In the genomic region with DNA sequence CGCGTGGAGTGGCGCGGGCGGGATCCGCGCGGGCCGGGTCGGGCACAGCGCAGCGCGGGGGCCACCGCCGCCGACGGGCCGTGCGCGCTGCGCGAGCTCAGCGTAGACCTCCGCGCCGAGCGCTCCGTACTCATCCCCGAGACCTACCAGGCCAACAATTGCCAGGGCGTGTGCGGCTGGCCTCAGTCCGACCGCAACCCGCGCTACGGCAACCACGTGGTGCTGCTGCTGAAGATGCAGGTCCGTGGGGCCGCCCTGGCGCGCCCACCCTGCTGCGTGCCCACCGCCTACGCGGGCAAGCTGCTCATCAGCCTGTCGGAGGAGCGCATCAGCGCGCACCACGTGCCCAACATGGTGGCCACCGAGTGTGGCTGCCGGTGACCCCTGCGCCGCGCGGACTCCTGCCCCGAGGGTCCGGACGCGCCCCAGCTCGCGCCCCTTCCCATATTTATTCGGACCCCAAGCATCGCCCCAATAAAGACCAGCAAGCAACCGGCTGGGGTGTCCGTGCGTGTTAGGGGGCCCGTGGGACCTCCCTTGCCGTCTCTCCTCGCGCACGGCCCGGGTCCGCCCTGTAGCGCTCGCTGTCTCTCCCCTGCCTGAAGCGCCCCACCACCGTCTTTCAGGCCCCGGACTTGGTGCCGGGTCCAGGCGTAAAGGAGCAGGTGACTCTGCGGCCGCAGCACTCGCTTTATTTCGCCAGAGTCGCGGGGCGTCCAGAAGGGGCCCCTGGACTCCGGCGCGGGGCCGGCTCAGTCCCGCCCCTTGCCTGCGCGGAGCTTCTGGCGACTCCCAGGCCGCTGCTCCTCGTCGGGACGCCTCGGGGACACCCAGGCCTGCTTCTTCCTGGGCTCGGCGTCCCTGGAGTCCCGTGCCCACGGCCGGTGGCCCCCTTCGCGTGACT, we compare ENCODE assay signal across 12 cellular contexts. TPM values are rescaled to one million over a fixed set of nuclear protein-coding genes. Genes with fewer than 3 reads are reported as not detected.
A peak's percentile ranks its signal among the peaks of the same experiment; 100 is the strongest.
DNase-seq lines count a peak whose midpoint lies in the region; ATAC-seq and TF ChIP-seq lines count a peak whose summit lies in the region.
"Had no signal": no experiment of that assay in that cellular context is flagged by ENCODE, and none has a peak within 500 bp of the region (broad histone marks: within the 10 kb centered on the region; RNA-seq: fewer than 3 reads in every experiment).

No MANE protein-coding gene starts in this region.

- H3K27me3 Mint-ChIP-seq in activated T-cell treated with anti-CD3 and anti-CD28 coated beads, Interleukin-2, amount 50 U/mL, for 24 hours: peaks cover 20% of the 10 kb centered on the region

- no peaks in the 10 kb centered on the region for H3K9me3 ChIP-seq in upper lobe of left lung

- peaks cover 42 to 50% (median 44%) of the 10 kb centered on the region in 4 donors for H3K4me1 ChIP-seq in upper lobe of left lung

- WGBS in upper lobe of left lung, 2 donors: 7 to 13% methylated on average over 6 to 65 of the region's 108 CpGs

- H3K27ac ChIP-seq in upper lobe of left lung: no peak overlapping the region
- H3K27ac ChIP-seq: dorsolateral prefrontal cortex had no signal

- peaks cover 0 to 45% (median 37%) of the 10 kb centered on the region in 4 donors for H3K27me3 ChIP-seq in upper lobe of left lung

- peak overlapping the region in 3 of 4 donors; percentile 10 to 32 (median 27) for H3K4me3 ChIP-seq in upper lobe of left lung

- no peak for TF ChIP-seq CTCF in upper lobe of left lung (IDR thresholded peaks at IDR 0.05)

- TF ChIP-seq EP300 in upper lobe of left lung (IDR thresholded peaks at IDR 0.05): no peak

- DNase-seq in left cardiac atrium (peak; percentile 17), Right ventricle myocardium superior (no peak), left kidney (ENCODE audit: low read depth, low spot score) (peak; percentile 31), upper lobe of left lung (peak in 1 of 2 donors; percentile 85), NCI-H2081 treated with DMSO at 0.1 percent for 48 hours (lab: John Stamatoyannopoulos, UW) (no peak)
- peak; percentile 73 for DNase-seq in activated T-cell treated with anti-CD3 and anti-CD28 coated beads, Interleukin-2, amount 50 U/mL, for 24 hours
- DNase-seq: activated effector memory CD4-positive, alpha-beta T cell treated with anti-CD3 and anti-CD28 coated beads, Interleukin-2, amount 50 U/mL, for 16 hours; dorsolateral prefrontal cortex; NCI-H187 had no signal

- no peak for TF ChIP-seq POLR2A in upper lobe of left lung (IDR thresholded peaks at IDR 0.05)

- H3K4me3 Mint-ChIP-seq in activated T-cell treated with anti-CD3 and anti-CD28 coated beads, Interleukin-2, amount 50 U/mL, for 24 hours: peak overlapping the region; percentile 12

- H3K36me3 Mint-ChIP-seq in activated T-cell treated with anti-CD3 and anti-CD28 coated beads, Interleukin-2, amount 50 U/mL, for 24 hours (ENCODE audit: low read depth): peaks cover 18% of the 10 kb centered on the region

- intact Hi-C loops in left cardiac atrium (cut with DNase I): no loop called here
- intact Hi-C loops in Right ventricle myocardium superior (cut with DNase I): no loop called here

- H3K36me3 ChIP-seq in upper lobe of left lung: peaks cover 10 to 22% (median 22%) of the 10 kb centered on the region in 4 donors

- no peak overlapping the region for H3K27ac Mint-ChIP-seq in activated T-cell treated with anti-CD3 and anti-CD28 coated beads, Interleukin-2, amount 50 U/mL, for 24 hours

- peaks cover 22% of the 10 kb centered on the region for H3K4me1 Mint-ChIP-seq in activated T-cell treated with anti-CD3 and anti-CD28 coated beads, Interleukin-2, amount 50 U/mL, for 24 hours (ENCODE audit: low read depth)

- ATAC-seq in left cardiac atrium: no peak
- ATAC-seq in Right ventricle myocardium superior (ENCODE audit: poor library complexity): no peak
- peak in 1 of 2 donors; percentile 1 for ATAC-seq in upper lobe of left lung (ENCODE audit: low FRiP score in 2 of 2)
- no peak for ATAC-seq in GM18498 (IDR thresholded peaks at IDR 0.05; ENCODE audit: unreplicated experiment)
- ATAC-seq in HG03039 (IDR thresholded peaks at IDR 0.05; ENCODE audit: unreplicated experiment): no peak

- H3K9me3 Mint-ChIP-seq in activated T-cell treated with anti-CD3 and anti-CD28 coated beads, Interleukin-2, amount 50 U/mL, for 24 hours: no peaks in the 10 kb centered on the region

RNA-seq across cellular contexts. Expression of a gene that starts 2.7 kb away (rescaled TPM):
- total RNA-seq in left cardiac atrium (1 to 10 TPM in 1 of 2 donors, under 1 TPM in 1; 0.80 to 1.6 TPM), Right ventricle myocardium superior (0.24 TPM), upper lobe of left lung (1 to 10 TPM; 1.1 to 6.3 (median 3.2) TPM)

RNA-seq across cellular contexts. Expression of a gene that starts 4.4 kb away (rescaled TPM):
- total RNA-seq in left cardiac atrium (under 1 TPM in 1 of 2 donors, not detected in 1; 0.27 TPM), Right ventricle myocardium superior (0.35 TPM), upper lobe of left lung (1 to 10 TPM in 3 of 6 donors, not detected in 3; 1.2 to 3.7 (median 1.7) TPM)
- total RNA-seq: mononuclear cell had no signal

RNA-seq across cellular contexts. Expression of a gene that starts 15.2 kb away (rescaled TPM):
- total RNA-seq in left cardiac atrium: 10 to 100 TPM; 28.8 to 34.4 TPM
- total RNA-seq in Right ventricle myocardium superior: 30.0 TPM
- 100 to 1,000 TPM in 1 of 6 donors, 10 to 100 TPM in 5; 39.8 to 104 (median 70.7) TPM for total RNA-seq in upper lobe of left lung

RNA-seq across cellular contexts. Expression of a gene that starts 15.7 kb away (rescaled TPM):
- total RNA-seq in left cardiac atrium: 10 to 100 TPM; 45.2 to 45.7 TPM
- total RNA-seq in Right ventricle myocardium superior: 59.6 TPM
- 100 to 1,000 TPM in 2 of 6 donors, 10 to 100 TPM in 4; 67.2 to 114 (median 79.3) TPM for total RNA-seq in upper lobe of left lung

RNA-seq across cellular contexts. Expression of a gene that starts 30.1 kb away (rescaled TPM):
- total RNA-seq in left cardiac atrium (1 to 10 TPM; 1.0 to 2.3 TPM), Right ventricle myocardium superior (0.70 TPM), upper lobe of left lung (1 to 10 TPM; 2.4 to 8.6 (median 4.6) TPM)

Comparison
In these comparisons a context has a peak if more than half of its experiments do, and no peak if none do; other contexts are left out.
1. DNase-seq: peak in left cardiac atrium (single experiment), activated T-cell treated with anti-CD3 and anti-CD28 coated beads, Interleukin-2, amount 50 U/mL, for 24 hours (single experiment) and left kidney (single experiment); none in Right ventricle myocardium superior (single experiment) and NCI-H2081 treated with DMSO at 0.1 percent for 48 hours (single experiment).